8 cellular contexts compared by ENCODE assay signal in genomic region chr3:185402561-185402960, GRCh38. TPM values are rescaled to one million over a fixed set of nuclear protein-coding genes. Genes with fewer than 3 reads are reported as not detected.
DNase-seq lines count a peak whose midpoint lies in the region; ATAC-seq and TF ChIP-seq lines count a peak whose summit lies in the region.
"Had no signal": no experiment of that assay in that cellular context is flagged by ENCODE, and none has a peak within 500 bp of the region (broad histone marks: within the 10 kb centered on the region; RNA-seq: fewer than 3 reads in every experiment).

No MANE protein-coding gene starts in this region.

- DNase-seq in NCI-H1092 (lab: John Stamatoyannopoulos, UW) (peak; percentile 78), NCI-H510A treated with DMSO at 0.1 percent for 48 hours (lab: John Stamatoyannopoulos, UW) (peak; percentile 90), fibroblast of the aortic adventitia (ENCODE audit: low read depth) (peak; percentile 81), retinal pigment epithelial cell (ENCODE audit: low read depth) (peak; percentile 81), sciatic nerve (ENCODE audit: low spot score) (no peak), cerebellar nuclear complex (lab: John Stamatoyannopoulos, UW) (no peak), Ammon's horn (ENCODE audit: low spot score) (no peak)

- intact Hi-C loops in sciatic nerve (cut with DNase I): no loop called here

- ATAC-seq in sciatic nerve: no peak
- ATAC-seq: activated naive CD4-positive, alpha-beta T cell treated with anti-CD3 and anti-CD28 coated beads, Interleukin-2, amount 50 U/mL, for 72 hours had no signal

- no peak overlapping the region for H3K4me3 ChIP-seq in fibroblast of the aortic adventitia (ENCODE audit: low read depth, low read length)
- H3K4me3 ChIP-seq in retinal pigment epithelial cell (ENCODE audit: low read length): no peak overlapping the region

- TF ChIP-seq CTCF in fibroblast of the aortic adventitia (IDR thresholded peaks at IDR 0.05; ENCODE audit: insufficient read depth, low read length) (no peak), retinal pigment epithelial cell (conservative IDR thresholded peaks at IDR 0.05; ENCODE audit: low read depth, low read length) (no peak)

RNA-seq across cellular contexts. Expression of gene MAP3K13, which starts 39.6 kb away (rescaled TPM):
- total RNA-seq in fibroblast of the aortic adventitia (ENCODE audit: low replicate concordance): 13.0 and 21.9 TPM in 2 replicates
- 22.2 TPM for total RNA-seq in sciatic nerve

Comparison
In these comparisons a context has a peak if more than half of its experiments do, and no peak if none do; other contexts are left out.
1. DNase-seq: peak in NCI-H1092 (single experiment), NCI-H510A treated with DMSO at 0.1 percent for 48 hours (single experiment), fibroblast of the aortic adventitia (single experiment) and retinal pigment epithelial cell (single experiment); none in sciatic nerve (single experiment), cerebellar nuclear complex (0 of 2) and Ammon's horn (single experiment).